Comparison of ENCODE assay signal across 11 cellular contexts in genomic region chr4:5033266-5033945, GRCh38. TPM values are rescaled to one million over a fixed set of nuclear protein-coding genes. Genes with fewer than 3 reads are reported as not detected.
DNase-seq lines count a peak whose midpoint lies in the region; ATAC-seq, FAIRE-seq and TF ChIP-seq lines count a peak whose summit lies in the region.
"Had no signal": no experiment of that assay in that cellular context is flagged by ENCODE, and none has a peak within 500 bp of the region (broad histone marks: within the 10 kb centered on the region; RNA-seq: fewer than 3 reads in every experiment).

No MANE protein-coding gene starts in this region.

- H3K79me1 ChIP-seq in H1 (ENCODE audit: low read depth, low read length) = no peaks in the 10 kb centered on the region

- no peak overlapping the region for H3K18ac ChIP-seq in H1 (ENCODE audit: extremely low read depth, low read length)

- H2AK5ac ChIP-seq in H1 (ENCODE audit: low read depth, low read length) = no peak overlapping the region

- H3K4me1 Mint-ChIP-seq in CD8-positive, alpha-beta T cell (ENCODE audit: low read depth) = peaks cover 12% of the 10 kb centered on the region
- H3K4me1 Mint-ChIP-seq in natural killer cell treated with Interleukin-12 subunit alpha and Interleukin-12 subunit beta and Interleukin-15 and Interleukin-18, amount 100 ng/mL, for 72 hours (ENCODE audit: low read depth in 2 of 2) = peaks cover 7% of the 10 kb centered on the region in 2 donors
- H3K4me1 Mint-ChIP-seq in activated T-helper 17 cell treated with anti-CD3 and anti-CD28 coated beads, Interleukin-2, amount 50 U/mL, for 72 hours = no peaks in the 10 kb centered on the region
- H3K4me1 Mint-ChIP-seq in WTC11 = peaks cover 19% of the 10 kb centered on the region

- H3K4me2 ChIP-seq in H1 (ENCODE audit: insufficient read depth in 1 of 2, low read depth in 2 of 2, low read length in 2 of 2) = no peak overlapping the region

- POLR2A ChIA-PET in CD8-positive, alpha-beta T cell (lab: Charles Lee) = no interaction called here
- POLR2A ChIA-PET in H1 (lab: Charles Lee; ENCODE audit: partially characterized antibody) (no interaction called here), WTC11 (lab: Charles Lee) (no interaction called here)

- H3K9me3 Mint-ChIP-seq in CD8-positive, alpha-beta T cell = no peaks in the 10 kb centered on the region
- H3K9me3 Mint-ChIP-seq in natural killer cell treated with Interleukin-12 subunit alpha and Interleukin-12 subunit beta and Interleukin-15 and Interleukin-18, amount 100 ng/mL, for 72 hours = no peaks in the 10 kb centered on the region
- no peaks in the 10 kb centered on the region for H3K9me3 Mint-ChIP-seq in activated T-helper 17 cell treated with anti-CD3 and anti-CD28 coated beads, Interleukin-2, amount 50 U/mL, for 72 hours
- H3K9me3 Mint-ChIP-seq in WTC11 = 0 out of 2 replicates have a peak, but pooled peaks cover 3% of the 10 kb centered on the region
- H3K9me3 Mint-ChIP-seq: neural crest cell had no signal

- no peak overlapping the region for H2BK5ac ChIP-seq in H1 (ENCODE audit: low read depth, low read length)

- no peaks in the 10 kb centered on the region for H3K27me3 ChIP-seq in CD8-positive, alpha-beta T cell (ENCODE audit: insufficient read depth, low read length)
- H3K27me3 ChIP-seq in HL-60 (ENCODE audit: insufficient read depth, poor library complexity, severe bottlenecking) (no peaks in the 10 kb centered on the region), H1 (replicated peaks in 1 of 4; ENCODE audit: control insufficient read depth in 3 of 4, extremely low read depth in 1 of 4, insufficient read depth in 3 of 4, low read length in 3 of 4) (no peaks in the 10 kb centered on the region), testis (no peaks in the 10 kb centered on the region), Peyer's patch (no peaks in the 10 kb centered on the region)

- no peaks in the 10 kb centered on the region for H4K20me1 ChIP-seq in H1 (replicated peaks in 1 of 2; ENCODE audit: control insufficient read depth in 1 of 2, insufficient read depth in 2 of 2, low read length in 2 of 2)

- H3K4me3 Mint-ChIP-seq in CD8-positive, alpha-beta T cell = no peak overlapping the region
- peak overlapping the region; percentile 23 for H3K4me3 Mint-ChIP-seq in natural killer cell treated with Interleukin-12 subunit alpha and Interleukin-12 subunit beta and Interleukin-15 and Interleukin-18, amount 100 ng/mL, for 72 hours
- no peak overlapping the region for H3K4me3 Mint-ChIP-seq in activated T-helper 17 cell treated with anti-CD3 and anti-CD28 coated beads, Interleukin-2, amount 50 U/mL, for 72 hours
- H3K4me3 Mint-ChIP-seq in WTC11 = no peak overlapping the region
- H3K4me3 Mint-ChIP-seq: neural crest cell had no signal

- FAIRE-seq in H1 (lab: Jason Lieb, UNC) = no peak

- no peak overlapping the region for H4K5ac ChIP-seq in H1 (ENCODE audit: insufficient read length, low read depth, low read length)

- WGBS in H1 (ENCODE audit: extremely low coverage in 1 of 2, insufficient coverage in 1 of 2, insufficient read length in 1 of 2, insufficient replicate concordance in 2 of 2, low coverage in 1 of 2, low lambda C conversion rate in 2 of 2, missing lambda C conversion rate in 1 of 2), 2 experiments = 82% methylated on average over 12 of the region's 12 CpGs; no CpG with 5 or more reads in 1 of the 2 experiments
- 50 to 59% methylated on average over 12 of the region's 12 CpGs for WGBS in testis, 2 donors

- H3K79me2 ChIP-seq in H1 (ENCODE audit: control insufficient read depth in 1 of 2, insufficient read depth in 2 of 2, low read length in 2 of 2) = no peaks in the 10 kb centered on the region

- H3K23me2 ChIP-seq in H1 (ENCODE audit: low read depth, low read length) = no peaks in the 10 kb centered on the region

- H3K4me3 ChIP-seq in CD8-positive, alpha-beta T cell (ENCODE audit: low read depth, low read length) = no peak overlapping the region
- H3K4me3 ChIP-seq in HL-60 (replicated peaks; ENCODE audit: insufficient read depth, low read length) = no peak overlapping the region
- H3K4me3 ChIP-seq in H1 (ENCODE audit: extremely low read depth in 1 of 4, insufficient read depth in 2 of 4, low read depth in 3 of 4, low read length in 4 of 4) = no peak overlapping the region
- H3K4me3 ChIP-seq in testis = no peak overlapping the region
- H3K4me3 ChIP-seq in Peyer's patch = no peak overlapping the region

- CTCF ChIA-PET in CD8-positive, alpha-beta T cell (lab: Charles Lee) = no interaction called here
- CTCF ChIA-PET in H1 (lab: Charles Lee; ENCODE audit: partially characterized antibody) = interaction anchor here (0.5 to 0.7 kb wide), 2 partner anchors 14 to 33 kb away, joined by 3 read pairs; no protein-coding TSS in a partner anchor
- CTCF ChIA-PET in WTC11 (lab: Charles Lee) = no interaction called here

- peak overlapping the region; percentile 58 for H3K27ac Mint-ChIP-seq in CD8-positive, alpha-beta T cell
- peak overlapping the region in 1 of 2 donors; percentile 6 for H3K27ac Mint-ChIP-seq in natural killer cell treated with Interleukin-12 subunit alpha and Interleukin-12 subunit beta and Interleukin-15 and Interleukin-18, amount 100 ng/mL, for 72 hours
- no peak overlapping the region for H3K27ac Mint-ChIP-seq in activated T-helper 17 cell treated with anti-CD3 and anti-CD28 coated beads, Interleukin-2, amount 50 U/mL, for 72 hours
- H3K27ac Mint-ChIP-seq in WTC11 = no peak overlapping the region

- H3K14ac ChIP-seq in H1 (ENCODE audit: insufficient read length) = no peak overlapping the region

- ATAC-seq in CD8-positive, alpha-beta T cell = no peak
- peak; percentile 52 to 57 for ATAC-seq in natural killer cell treated with Interleukin-12 subunit alpha and Interleukin-12 subunit beta and Interleukin-15 and Interleukin-18, amount 100 ng/mL, for 72 hours
- no peak for ATAC-seq in activated T-helper 17 cell treated with anti-CD3 and anti-CD28 coated beads, Interleukin-2, amount 50 U/mL, for 72 hours (replicated peaks)
- ATAC-seq in WTC11 = no peak

- H2BK15ac ChIP-seq in H1 (ENCODE audit: low read length) = no peak overlapping the region

- no peak overlapping the region for H3K23ac ChIP-seq in H1 (ENCODE audit: insufficient read length)

- no peaks in the 10 kb centered on the region for H3K4me1 ChIP-seq in CD8-positive, alpha-beta T cell (ENCODE audit: insufficient read depth, low read length)
- no peaks in the 10 kb centered on the region for H3K4me1 ChIP-seq in H1 (replicated peaks in 1 of 4; ENCODE audit: control insufficient read depth in 3 of 4, insufficient read depth in 4 of 4, low read length in 3 of 4)
- H3K4me1 ChIP-seq in testis = no peaks in the 10 kb centered on the region
- H3K4me1 ChIP-seq in Peyer's patch = peaks cover 0 to 14% (median 0%) of the 10 kb centered on the region in 4 donors

- intact Hi-C loops in CD8-positive, alpha-beta T cell (cut with DNase I, micrococcal nuclease) = no loop called here
- intact Hi-C loops in testis (cut with DNase I; ENCODE audit: low total_unique reads) = no loop called here

- TF ChIP-seq CTCF in CD8-positive, alpha-beta T cell (IDR thresholded peaks at IDR 0.05) = no peak
- TF ChIP-seq CTCF in HL-60 (IDR thresholded peaks at IDR 0.05; ENCODE audit: insufficient read depth, low read length) (no peak), H1 (IDR thresholded peaks at IDR 0.05; ENCODE audit: control extremely low read depth in 1 of 3, insufficient read depth in 1 of 3, low read depth in 1 of 3, low read length in 3 of 3) (no peak), testis (IDR thresholded peaks at IDR 0.05) (no peak), WTC11 (IDR thresholded peaks at IDR 0.05) (no peak), Peyer's patch (IDR thresholded peaks at IDR 0.05) (no peak)

- no peak for TF ChIP-seq EP300 in H1 (IDR thresholded peaks at IDR 0.05; ENCODE audit: borderline replicate concordance in 1 of 2, low read depth in 2 of 2, low read length in 2 of 2)

- 0 out of 2 replicates have a peak overlapping the region, but pooled peaks have one; percentile 37 for H2AFZ ChIP-seq in H1 (ENCODE audit: low read length)

- H3K9me3 ChIP-seq in CD8-positive, alpha-beta T cell (ENCODE audit: low read length) = no peaks in the 10 kb centered on the region
- no peaks in the 10 kb centered on the region for H3K9me3 ChIP-seq in H1 (ENCODE audit: insufficient read depth in 2 of 2, low read depth in 1 of 2, low read length in 1 of 2)
- no peaks in the 10 kb centered on the region for H3K9me3 ChIP-seq in testis
- H3K9me3 ChIP-seq in Peyer's patch = no peaks in the 10 kb centered on the region

- no peaks in the 10 kb centered on the region for H3K36me3 Mint-ChIP-seq in CD8-positive, alpha-beta T cell
- H3K36me3 Mint-ChIP-seq in natural killer cell treated with Interleukin-12 subunit alpha and Interleukin-12 subunit beta and Interleukin-15 and Interleukin-18, amount 100 ng/mL, for 72 hours = no peaks in the 10 kb centered on the region
- no peaks in the 10 kb centered on the region for H3K36me3 Mint-ChIP-seq in activated T-helper 17 cell treated with anti-CD3 and anti-CD28 coated beads, Interleukin-2, amount 50 U/mL, for 72 hours (ENCODE audit: low read depth)
- no peaks in the 10 kb centered on the region for H3K36me3 Mint-ChIP-seq in WTC11

- no peak overlapping the region for H3K27ac ChIP-seq in CD8-positive, alpha-beta T cell (ENCODE audit: low read depth, low read length)
- peak overlapping the region; percentile 52 for H3K27ac ChIP-seq in HL-60 (replicated peaks)
- no peak overlapping the region for H3K27ac ChIP-seq in H1 (ENCODE audit: low read depth, low read length)
- H3K27ac ChIP-seq in testis = no peak overlapping the region
- H3K27ac ChIP-seq in Peyer's patch = peak overlapping the region in 1 of 4 donors; percentile 15

- H3K56ac ChIP-seq in H1 (replicated peaks; ENCODE audit: insufficient read length, low read depth, low read length) = no peak overlapping the region

- no peaks in the 10 kb centered on the region for H3K27me3 Mint-ChIP-seq in CD8-positive, alpha-beta T cell (ENCODE audit: low read depth)
- H3K27me3 Mint-ChIP-seq in natural killer cell treated with Interleukin-12 subunit alpha and Interleukin-12 subunit beta and Interleukin-15 and Interleukin-18, amount 100 ng/mL, for 72 hours = peaks cover 11 to 13% of the 10 kb centered on the region in 2 donors
- H3K27me3 Mint-ChIP-seq in activated T-helper 17 cell treated with anti-CD3 and anti-CD28 coated beads, Interleukin-2, amount 50 U/mL, for 72 hours = peaks cover 11% of the 10 kb centered on the region
- H3K27me3 Mint-ChIP-seq in WTC11 (ENCODE audit: low read depth) = peaks cover 15% of the 10 kb centered on the region

- H4K91ac ChIP-seq in H1 (replicated peaks; ENCODE audit: insufficient read length, low read length) = no peak overlapping the region

- H3K4ac ChIP-seq in H1 (replicated peaks; ENCODE audit: insufficient read length, low read depth, low read length) = no peak overlapping the region

- H3K36me3 ChIP-seq in CD8-positive, alpha-beta T cell (ENCODE audit: insufficient read depth, low read length) = no peaks in the 10 kb centered on the region
- H3K36me3 ChIP-seq in H1 (ENCODE audit: control insufficient read depth in 2 of 4, insufficient read depth in 4 of 4, low read length in 3 of 4) = no peaks in the 10 kb centered on the region
- H3K36me3 ChIP-seq in testis (ENCODE audit: low read depth, missing control alignments) = no peaks in the 10 kb centered on the region
- no peaks in the 10 kb centered on the region for H3K36me3 ChIP-seq in Peyer's patch

- H2BK120ac ChIP-seq in H1 (replicated peaks; ENCODE audit: low read depth, low read length) = no peak overlapping the region

- DNase-seq in CD8-positive, alpha-beta T cell = no peak
- DNase-seq in HL-60 (ENCODE audit: low read depth in 1 of 2, low spot score in 1 of 2) = peak in 1 of 2 experiments; percentile 4
- DNase-seq in H1 (ENCODE audit: low read depth in 1 of 2, low spot score in 2 of 2) = no peak
- no peak for DNase-seq in natural killer cell treated with Interleukin-12 subunit alpha and Interleukin-12 subunit beta and Interleukin-15 and Interleukin-18, amount 100 ng/mL, for 72 hours (ENCODE audit: low spot score)
- DNase-seq in testis = no peak
- no peak for DNase-seq in WTC11 (ENCODE audit: low spot score)
- DNase-seq in Peyer's patch = no peak
- DNase-seq: activated CD4-positive, CD25-positive, alpha-beta regulatory T cell; NCI-H446 had no signal

- H4K8ac ChIP-seq in H1 (ENCODE audit: extremely low read depth, insufficient read depth, low read length) = no peak overlapping the region

- no peak overlapping the region for H2BK12ac ChIP-seq in H1 (ENCODE audit: low read depth, low read length)

- no peak overlapping the region for H3K9ac ChIP-seq in H1 (replicated peaks in 1 of 4; ENCODE audit: extremely low read depth in 1 of 4, low read depth in 3 of 4, low read length in 3 of 4)

- TF ChIP-seq RAD21 in H1 (IDR thresholded peaks at IDR 0.05 in 1 of 2, conservative IDR thresholded peaks at IDR 0.05 in 1 of 2; ENCODE audit: low read depth in 2 of 2, low read length in 2 of 2) = no peak

- H2BK20ac ChIP-seq in H1 (ENCODE audit: low read length) = no peak overlapping the region

- no peak for TF ChIP-seq POLR2A in H1 (IDR thresholded peaks at IDR 0.05; ENCODE audit: control extremely low read depth in 1 of 2, low read depth in 2 of 2, low read length in 2 of 2)
- TF ChIP-seq POLR2A in testis (IDR thresholded peaks at IDR 0.05) = no peak
- no peak for TF ChIP-seq POLR2A in Peyer's patch (IDR thresholded peaks at IDR 0.05)

RNA-seq across cellular contexts. Expression of gene CYTL1, which starts 14.1 kb away (rescaled TPM):
- not detected for total RNA-seq in CD8-positive, alpha-beta T cell
- total RNA-seq in H1 (2021; fragmentation: NEBNext Ultra II Directional; extraction: Animal tissue kit (Norgen Biotek cat#: 25700)) = 8.1 and 9.8 TPM in 2 replicates
- polyA plus RNA-seq in H1 (2011; rRNA removed) (8.0 and 8.6 TPM in 2 replicates), testis (ENCODE audit: insufficient read depth, low read depth, low replicate concordance) (3.1 TPM)
- 8.3 TPM for polyA plus RNA-seq in H1 (2011; cell fraction: cytosol; rRNA removed)
- polyA plus RNA-seq in H1 (2011; cell fraction: nucleus; rRNA removed) = 5.9 TPM
- 4.8 to 7.0 TPM (median 5.5 TPM) in 4 replicates for polyA plus RNA-seq in H1 (2012, experiment 1 of 2)
- polyA plus RNA-seq in H1 (2012, experiment 2 of 2) = 5.9 TPM
- polyA plus RNA-seq in H1 (2013, experiment 1 of 2) = 17.4 TPM
- 21.8 TPM for polyA plus RNA-seq in H1 (2013, experiment 2 of 2)
- polyA minus RNA-seq in H1 (2011; rRNA and poly(A)+ RNA removed) = 2.1 and 4.4 TPM in 2 replicates
- polyA minus RNA-seq in H1 (2011; cell fraction: cytosol; rRNA and poly(A)+ RNA removed) = 3.5 TPM
- polyA minus RNA-seq in H1 (2011; cell fraction: nucleus; rRNA and poly(A)+ RNA removed) = 0.90 TPM
- total RNA-seq in natural killer cell treated with Interleukin-12 subunit alpha and Interleukin-12 subunit beta and Interleukin-15 and Interleukin-18, amount 100 ng/mL, for 72 hours = not detected
- total RNA-seq in testis (under 1 TPM in 1 of 2 donors, not detected in 1; 0.39 TPM), WTC11 (2021) (3.2 to 7.9 TPM (median 7.1 TPM) in 3 replicates), Peyer's patch (1 to 10 TPM in 1 of 4 donors, not detected in 3; 5.8 TPM)
- not detected for total RNA-seq in activated T-helper 17 cell treated with anti-CD3 and anti-CD28 coated beads, Interleukin-2, amount 50 U/mL, for 72 hours

RNA-seq across cellular contexts. Expression of gene STK32B, which starts 17.9 kb away (rescaled TPM):
- total RNA-seq in CD8-positive, alpha-beta T cell = not detected
- 2.5 and 2.6 TPM in 2 replicates for total RNA-seq in H1 (2021; fragmentation: NEBNext Ultra II Directional; extraction: Animal tissue kit (Norgen Biotek cat#: 25700))
- polyA plus RNA-seq in H1 (2011; rRNA removed) (1.7 and 2.3 TPM in 2 replicates), testis (ENCODE audit: insufficient read depth, low read depth, low replicate concordance) (29.7 TPM)
- polyA plus RNA-seq in H1 (2011; cell fraction: cytosol; rRNA removed) = 1.9 TPM
- 2.7 TPM for polyA plus RNA-seq in H1 (2011; cell fraction: nucleus; rRNA removed)
- polyA plus RNA-seq in H1 (2012, experiment 1 of 2) = 1.8 to 3.3 TPM (median 2.5 TPM) in 4 replicates
- polyA plus RNA-seq in H1 (2012, experiment 2 of 2) = 2.0 TPM
- 1.3 TPM for polyA plus RNA-seq in H1 (2013, experiment 1 of 2)
- 1.2 TPM for polyA plus RNA-seq in H1 (2013, experiment 2 of 2)
- 3.7 and 4.7 TPM in 2 replicates for polyA minus RNA-seq in H1 (2011; rRNA and poly(A)+ RNA removed)
- 1.4 TPM for polyA minus RNA-seq in H1 (2011; cell fraction: cytosol; rRNA and poly(A)+ RNA removed)
- polyA minus RNA-seq in H1 (2011; cell fraction: nucleus; rRNA and poly(A)+ RNA removed) = 4.0 TPM
- not detected for total RNA-seq in natural killer cell treated with Interleukin-12 subunit alpha and Interleukin-12 subunit beta and Interleukin-15 and Interleukin-18, amount 100 ng/mL, for 72 hours
- total RNA-seq in testis (10 to 100 TPM; 17.5 to 22.6 TPM), WTC11 (2021) (1.2 to 1.9 TPM (median 1.6 TPM) in 3 replicates), Peyer's patch (1 to 10 TPM in 3 of 4 donors, under 1 TPM in 1; 0.35 to 3.3 (median 1.3) TPM)
- total RNA-seq in activated T-helper 17 cell treated with anti-CD3 and anti-CD28 coated beads, Interleukin-2, amount 50 U/mL, for 72 hours = not detected

Comparison
In these comparisons a context has a peak if more than half of its experiments do, and no peak if none do; other contexts are left out.
1. ATAC-seq: peak in natural killer cell treated with Interleukin-12 subunit alpha and Interleukin-12 subunit beta and Interleukin-15 and Interleukin-18, amount 100 ng/mL, for 72 hours (2 of 2); none in CD8-positive, alpha-beta T cell (single experiment), activated T-helper 17 cell treated with anti-CD3 and anti-CD28 coated beads, Interleukin-2, amount 50 U/mL, for 72 hours (single experiment) and WTC11 (single experiment).